ENCODE assay signal across 15 cellular contexts in genomic region chr14:76922599-76922998, GRCh38.
DNase-seq lines count a peak whose midpoint lies in the region; ATAC-seq and TF ChIP-seq lines count a peak whose summit lies in the region.
"Had no signal": no experiment of that assay in that cellular context is flagged by ENCODE, and none has a peak within 500 bp of the region (broad histone marks: within the 10 kb centered on the region; RNA-seq: fewer than 3 reads in every experiment).

No MANE protein-coding gene starts in this region.

- peak overlapping the region; percentile 99 for H3K27ac Mint-ChIP-seq in nephron

- peak overlapping the region in 6 of 10 experiments; percentile 2 to 51 (median 20); a peak in 6 of 20 replicates for H3K4me3 ChIP-seq in BLaER1 treated with 17β-estradiol and CSF1 and Interleukin-3, amounts not matched to agents 10 nM and 100 nM
- H3K4me3 ChIP-seq: cardiac muscle cell, esophagus muscularis mucosa, GM23248 had no signal

- H4K20me1 ChIP-seq in BLaER1 treated with 17β-estradiol and CSF1 and Interleukin-3, amounts not matched to agents 10 nM and 100 nM = peaks cover 0 to 12% (median 0%) of the 10 kb centered on the region in 11 experiments; a peak in 2 of 22 replicates

- H3K9ac ChIP-seq in BLaER1 treated with 17β-estradiol and CSF1 and Interleukin-3, amounts not matched to agents 10 nM and 100 nM = peak overlapping the region; percentile 58 to 81 (median 75); a peak in 21 of 22 replicates
- H3K9ac ChIP-seq: GM23248 had no signal

- H3K27ac ChIP-seq in BLaER1 treated with 17β-estradiol and CSF1 and Interleukin-3, amounts not matched to agents 10 nM and 100 nM = peak overlapping the region; percentile 47 to 94 (median 90); a peak in 21 of 22 replicates
- peak overlapping the region; percentile 68 for H3K27ac ChIP-seq in caudate nucleus (ENCODE audit: low read depth, low read length)
- no peak overlapping the region for H3K27ac ChIP-seq in substantia nigra (ENCODE audit: low read depth, low read length, poor library complexity, severe bottlenecking)
- H3K27ac ChIP-seq: cardiac muscle cell, GM23248 had no signal

- H3K4me1 Mint-ChIP-seq in nephron = peaks cover 97% of the 10 kb centered on the region

- no peak for ATAC-seq in HG02970 (IDR thresholded peaks at IDR 0.05; ENCODE audit: low FRiP score, unreplicated experiment)

- H3K27me3 ChIP-seq in BLaER1 treated with 17β-estradiol and CSF1 and Interleukin-3, amounts not matched to agents 10 nM and 100 nM = no peaks in the 10 kb centered on the region
- H3K27me3 ChIP-seq: cardiac muscle cell, esophagus muscularis mucosa had no signal

- DNase-seq in KBM-7 (peak; percentile 49), caudate nucleus (lab: John Stamatoyannopoulos, UW) (peak in 2 of 61 donors; percentile 9 to 18), SHP77 (lab: John Stamatoyannopoulos, UW) (no peak), SKM-1 treated with dmso at 0.1 percent for 144 hours (lab: John Stamatoyannopoulos, UW; ENCODE audit: unreplicated experiment) (no peak), substantia nigra (lab: John Stamatoyannopoulos, UW) (no peak)
- DNase-seq: activated T-cell treated with anti-CD3 and anti-CD28 coated beads, Interleukin-2, amount 50 U/mL, for 1 hour; COR-L47; GM23248; NCI-H2081 treated with DMSO at 0.1 percent for 48 hours; RPMI8226 had no signal

- H3K4me1 ChIP-seq in BLaER1 treated with 17β-estradiol and CSF1 and Interleukin-3, amounts not matched to agents 10 nM and 100 nM = peaks cover 99 to 100% (median 100%) of the 10 kb centered on the region in 10 experiments

- H3K9me3 ChIP-seq in BLaER1 treated with 17β-estradiol and CSF1 and Interleukin-3, amounts not matched to agents 10 nM and 100 nM (replicated peaks in 1 of 11) = no peaks in the 10 kb centered on the region
- H3K9me3 ChIP-seq: esophagus muscularis mucosa had no signal

- H3K4me2 ChIP-seq in BLaER1 treated with 17β-estradiol and CSF1 and Interleukin-3, amounts not matched to agents 10 nM and 100 nM = peak overlapping the region; percentile 85 to 99 (median 94)

- no peak for TF ChIP-seq CTCF in nephron (IDR thresholded peaks at IDR 0.05; ENCODE audit: unreplicated experiment in 3 of 3)

- H3K4me3 Mint-ChIP-seq in nephron = peak overlapping the region; percentile 9 to 54 (median 49)

- no peaks in the 10 kb centered on the region for H3K9me3 Mint-ChIP-seq in nephron

- in situ Hi-C loops in KBM-7 (cut with MboI; ENCODE audit: low pct_unique_long_range_greater_than_20kb, low sequenced_read_pairs) = no loop called here

- no peaks in the 10 kb centered on the region for H3K27me3 Mint-ChIP-seq in nephron (ENCODE audit: low read depth)

- no peaks in the 10 kb centered on the region for H3K36me3 ChIP-seq in BLaER1 treated with 17β-estradiol and CSF1 and Interleukin-3, amounts not matched to agents 10 nM and 100 nM
- H3K36me3 ChIP-seq: cardiac muscle cell, esophagus muscularis mucosa had no signal

- no peaks in the 10 kb centered on the region for H3K36me3 Mint-ChIP-seq in nephron (ENCODE audit: low read depth)
